In genomic region chr1:81126989-81127571, GRCh38 we compare ENCODE assay signal across 17 cellular contexts.
DNase-seq lines count a peak whose midpoint lies in the region; ATAC-seq lines count a peak whose summit lies in the region.
"Had no signal": no experiment of that assay in that cellular context is flagged by ENCODE, and none has a peak within 500 bp of the region (broad histone marks: within the 10 kb centered on the region; RNA-seq: fewer than 3 reads in every experiment).

No MANE protein-coding gene starts in this region.

- peak; percentile 4 for DNase-seq in NAMALWA (ENCODE audit: low spot score)
- peak; percentile 86 for DNase-seq in NCI-H2107 treated with DMSO at 0.1 percent for 48 hours (lab: John Stamatoyannopoulos, UW; ENCODE audit: unreplicated experiment)
- DNase-seq in astrocyte of the hippocampus (ENCODE audit: low read depth, low spot score): peak; percentile 76
- DNase-seq in retina: peak; percentile 70
- DNase-seq in T-helper 1 cell: no peak
- DNase-seq in central memory CD4-positive, alpha-beta T cell: no peak
- DNase-seq: activated CD4-positive, alpha-beta memory T cell treated with anti-CD3 and anti-CD28 coated beads, Interleukin-2, amount 10 ng/mL, durations not matched to agents 7 days and 5 days; amniotic stem cell; C1 segment of cervical spinal cord; colonic mucosa; EL; heart left ventricle; KG1; NCI-H2171 treated with DMSO at 0.1 percent for 48 hours; ovary; SK-N-SH had no signal

- no peak for ATAC-seq in HG03159 (IDR thresholded peaks at IDR 0.05; ENCODE audit: unreplicated experiment)
- ATAC-seq: heart left ventricle had no signal

Comparison
In these comparisons a context has a peak if more than half of its experiments do, and no peak if none do; other contexts are left out.
1. DNase-seq: peak in NAMALWA (single experiment), NCI-H2107 treated with DMSO at 0.1 percent for 48 hours (single experiment), astrocyte of the hippocampus (single experiment) and retina (single experiment); none in T-helper 1 cell (0 of 5) and central memory CD4-positive, alpha-beta T cell (single experiment).